ENCODE assay signal across 7 cellular contexts in genomic region chr10:30422981-30423654, GRCh38. TPM values are rescaled to one million over a fixed set of nuclear protein-coding genes. Genes with fewer than 3 reads are reported as not detected.
A peak's percentile ranks its signal among the peaks of the same experiment; 100 is the strongest.
DNase-seq lines count a peak whose midpoint lies in the region; ATAC-seq and TF ChIP-seq lines count a peak whose summit lies in the region.

No MANE protein-coding gene starts in this region.

- peak overlapping the region; percentile 11 for H2BK120ac ChIP-seq in IMR-90 (ENCODE audit: low read depth, low read length)

- no peaks in the 10 kb centered on the region for H3K79me1 ChIP-seq in IMR-90 (ENCODE audit: low read depth in 1 of 2, low read length in 2 of 2)

- no peak overlapping the region for H3K56ac ChIP-seq in IMR-90 (ENCODE audit: extremely low read depth, insufficient read depth, low read length)

- TF ChIP-seq POLR2A in IMR-90 (IDR thresholded peaks at IDR 0.05; ENCODE audit: low read depth, low read length), result 0 out of 2 replicates have a peak, but pooled peaks have one; percentile 33

- H3K27ac ChIP-seq in IMR-90 (ENCODE audit: insufficient read depth, low read length) (peak overlapping the region; percentile 33; the same call in 1 of the 2 replicates), tibial artery (peak overlapping the region; percentile 55 to 58)

- H4K20me1 ChIP-seq in IMR-90 (ENCODE audit: insufficient read depth, low read length), result no peaks in the 10 kb centered on the region

- H4K8ac ChIP-seq in IMR-90 (ENCODE audit: low read depth in 2 of 2, low read length in 2 of 2), result peak overlapping the region; percentile 20 to 59; a peak in 3 of 4 replicates

- BruUV-seq in IMR-90 (replicated peaks; lab: Mats Ljungman, UMichigan), result no TSS peak

- H3K36me3 ChIP-seq in IMR-90 (ENCODE audit: control insufficient read depth, insufficient read depth, low read length) (no peaks in the 10 kb centered on the region), tibial artery (no peaks in the 10 kb centered on the region)

- H2AFZ ChIP-seq in IMR-90 (replicated peaks; ENCODE audit: low read length, poor library complexity), result peak overlapping the region; percentile 79

- peak overlapping the region; percentile 19; the same call in 1 of the 2 replicates for H3K23ac ChIP-seq in IMR-90 (ENCODE audit: low read depth, low read length)

- H3K4ac ChIP-seq in IMR-90 (ENCODE audit: low read depth, low read length), result peak overlapping the region; percentile 39

- H2BK5ac ChIP-seq in IMR-90 (ENCODE audit: low read depth, low read length, poor library complexity, severe bottlenecking), result no peak overlapping the region

- intact Hi-C loops in IMR-90 (cut with micrococcal nuclease) (loop anchor here (1.0 kb wide), 1 partner anchor 11 kb away; the partner anchor contains the start of gene MAP3K8), tibial artery (cut with DNase I; ENCODE audit: low total_unique reads) (no loop called here)

- CTCF ChIA-PET in IMR-90 (lab: Yijun Ruan, JAX), result interaction anchor here (0.6 to 1.3 kb wide), 5 partner anchors 9 to 248 kb away, joined by 3 to 6 read pairs (median 5); partner anchors contain the start of gene MAP3K8

- peak; percentile 94 for ATAC-seq in IMR-90 (ENCODE audit: low read depth)
- ATAC-seq in GM19467 (IDR thresholded peaks at IDR 0.05; ENCODE audit: unreplicated experiment), result no peak

- in situ Hi-C loops in IMR-90 (cut with MboI; ENCODE audit: low sequenced_read_pairs), result no loop called here

- no peaks in the 10 kb centered on the region for H3K9me3 ChIP-seq in IMR-90 (ENCODE audit: control insufficient read depth, insufficient read depth, low read length)
- H3K9me3 ChIP-seq in tibial artery, result no peaks in the 10 kb centered on the region

- H4K91ac ChIP-seq in IMR-90 (ENCODE audit: insufficient read depth, low read depth, low read length), result peak overlapping the region; percentile 46

- TF ChIP-seq RAD21 in IMR-90 (IDR thresholded peaks at IDR 0.05; ENCODE audit: low read length), result no peak

- H3K4me2 ChIP-seq in IMR-90 (ENCODE audit: low read depth, low read length), result peak overlapping the region; percentile 6; the same call in 1 of the 2 replicates

- dilution Hi-C loops in IMR-90 (cut with HindIII; ENCODE audit: low sequenced_read_pairs, unreplicated experiment), result no loop called here

- no peak overlapping the region for H2BK15ac ChIP-seq in IMR-90 (ENCODE audit: low read depth, low read length)

- H2AK9ac ChIP-seq in IMR-90 (replicated peaks; ENCODE audit: low read depth, low read length, poor library complexity), result no peak overlapping the region

- peak overlapping the region; percentile 52 for H3K18ac ChIP-seq in IMR-90 (ENCODE audit: low read depth, low read length)

- peak overlapping the region; percentile 50 for H4K5ac ChIP-seq in IMR-90 (ENCODE audit: low read depth, low read length)

- POLR2A ChIA-PET in IMR-90 (lab: Charles Lee; ENCODE audit: unreplicated experiment), result no interaction called here

- peak overlapping the region; percentile 18; the same call in 1 of the 2 replicates for H3K14ac ChIP-seq in IMR-90 (replicated peaks; ENCODE audit: low read depth, low read length)

- H3K4me1 ChIP-seq in IMR-90 (ENCODE audit: control insufficient read depth, insufficient read depth, low read length) (peaks cover 10% of the 10 kb centered on the region), tibial artery (peaks cover 3 to 31% (median 15%) of the 10 kb centered on the region in 4 donors)

- H3K9ac ChIP-seq in IMR-90 (ENCODE audit: low read depth, low read length), result no peak overlapping the region

- H2BK20ac ChIP-seq in IMR-90 (ENCODE audit: low read depth, low read length), result peak overlapping the region; percentile 65

- H3K4me3 ChIP-seq in IMR-90 (ENCODE audit: insufficient read depth, low read depth, low read length), result no peak overlapping the region
- H3K4me3 ChIP-seq in tibial artery, result no peak overlapping the region

- TF ChIP-seq CTCF in IMR-90 (conservative IDR thresholded peaks at IDR 0.05; ENCODE audit: low read depth, low read length), result no peak
- no peak for TF ChIP-seq CTCF in tibial artery (IDR thresholded peaks at IDR 0.05)

- H3K9me1 ChIP-seq in IMR-90 (ENCODE audit: insufficient read depth, low read length), result peaks cover 15% of the 10 kb centered on the region

- WGBS in IMR-90 (ENCODE audit: extremely low coverage in 2 of 2, insufficient read length in 1 of 2), 2 experiments, result no CpG with 5 or more reads among the region's 8 CpGs

- DNase-seq in IMR-90, result peak; percentile 86
- DNase-seq in amniotic epithelial cell (ENCODE audit: low read depth), result peak; percentile 92
- peak; percentile 94 for DNase-seq in islet precursor cell
- peak; percentile 70 to 77 for DNase-seq in tibial artery
- no peak for DNase-seq in epidermal melanocyte (ENCODE audit: insufficient read length, low spot score)
- DNase-seq in HUDEP-2 (lab: John Stamatoyannopoulos, UW; ENCODE audit: unreplicated experiment in 76 of 76), result no peak

- H2AK5ac ChIP-seq in IMR-90 (ENCODE audit: low read depth, low read length), result peak overlapping the region; percentile 48

- no peaks in the 10 kb centered on the region for H3K27me3 ChIP-seq in IMR-90 (ENCODE audit: control insufficient read depth, insufficient read depth, low read length)
- no peaks in the 10 kb centered on the region for H3K27me3 ChIP-seq in tibial artery

TF ChIP-seq in IMR-90, 13 proteins besides CTCF, POLR2A, EP300 and RAD21:
- TF ChIP-seq MAFK (IDR thresholded peaks at IDR 0.05; ENCODE audit: low read depth, low read length) (no peak), RFX5 (IDR thresholded peaks at IDR 0.05; ENCODE audit: low read depth, low read length) (peak; percentile 32; the same call in 1 of the 2 replicates), FOS (IDR thresholded peaks at IDR 0.05; ENCODE audit: low read depth, low read length) (peak; percentile 39; the same call in 1 of the 2 replicates), CHD1 (IDR thresholded peaks at IDR 0.05; ENCODE audit: low read depth, low read length) (no peak), USF2 (IDR thresholded peaks at IDR 0.05; ENCODE audit: low read depth, low read length) (no peak), MAZ (IDR thresholded peaks at IDR 0.05; ENCODE audit: borderline replicate concordance, low read depth, low read length) (no peak), NFE2L2 (IDR thresholded peaks at IDR 0.05; ENCODE audit: low read depth, low read length) (no peak), RCOR1 (IDR thresholded peaks at IDR 0.05; ENCODE audit: insufficient replicate concordance, low read length) (peak; percentile 22), MXI1 (IDR thresholded peaks at IDR 0.05; ENCODE audit: borderline replicate concordance, low read depth, low read length) (no peak), CEBPB (IDR thresholded peaks at IDR 0.05; ENCODE audit: low read depth, low read length) (peak; percentile 95)
- TF ChIP-seq, protein P1, sequence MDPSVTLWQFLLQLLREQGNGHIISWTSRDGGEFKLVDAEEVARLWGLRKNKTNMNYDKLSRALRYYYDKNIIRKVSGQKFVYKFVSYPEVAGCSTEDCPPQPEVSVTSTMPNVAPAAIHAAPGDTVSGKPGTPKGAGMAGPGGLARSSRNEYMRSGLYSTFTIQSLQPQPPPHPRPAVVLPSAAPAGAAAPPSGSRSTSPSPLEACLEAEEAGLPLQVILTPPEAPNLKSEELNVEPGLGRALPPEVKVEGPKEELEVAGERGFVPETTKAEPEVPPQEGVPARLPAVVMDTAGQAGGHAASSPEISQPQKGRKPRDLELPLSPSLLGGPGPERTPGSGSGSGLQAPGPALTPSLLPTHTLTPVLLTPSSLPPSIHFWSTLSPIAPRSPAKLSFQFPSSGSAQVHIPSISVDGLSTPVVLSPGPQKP (IDR thresholded peaks at IDR 0.05; ENCODE audit: borderline replicate concordance, low read depth, low read length), result no peak

RNA-seq across cellular contexts. Expression of gene MAP3K8, which starts 10.9 kb away (rescaled TPM):
- total RNA-seq in IMR-90 (2012; rRNA removed), result 1.8 and 3.9 TPM in 2 replicates
- 2.6 and 2.8 TPM in 2 replicates for polyA plus RNA-seq in IMR-90 (2012; rRNA removed)
- polyA plus RNA-seq in IMR-90 (2012; cell fraction: cytosol; rRNA removed), result 0.93 and 1.6 TPM in 2 replicates
- polyA plus RNA-seq in IMR-90 (2012; cell fraction: nucleus; rRNA removed; ENCODE audit: low replicate concordance), result 2.8 and 29.4 TPM in 2 replicates

Comparison
In these comparisons a context has a peak if more than half of its experiments do, and no peak if none do; other contexts are left out.
1. DNase-seq: peak in IMR-90 (single experiment), amniotic epithelial cell (single experiment), islet precursor cell (single experiment) and tibial artery (2 of 2); none in epidermal melanocyte (single experiment) and HUDEP-2 (0 of 76).